ENCODE assay signal across 27 cellular contexts in genomic region chr22:30866216-30866615, GRCh38.
DNase-seq lines count a peak whose midpoint lies in the region; ATAC-seq and TF ChIP-seq lines count a peak whose summit lies in the region.
"Had no signal": no experiment of that assay in that cellular context is flagged by ENCODE, and none has a peak within 500 bp of the region (broad histone marks: within the 10 kb centered on the region; RNA-seq: fewer than 3 reads in every experiment).

No MANE protein-coding gene starts in this region.

- CTCF ChIA-PET in activated CD8-positive, alpha-beta T cell treated with anti-CD3 and anti-CD28 coated beads, Interleukin-2, amount 10 ng/mL, durations not matched to agents 7 days and 5 days (lab: Charles Lee): no interaction called here
- CTCF ChIA-PET in A673 (lab: Charles Lee): no interaction called here

- H3K36me3 Mint-ChIP-seq in activated CD8-positive, alpha-beta T cell treated with anti-CD3 and anti-CD28 coated beads, Interleukin-2, amount 10 ng/mL, durations not matched to agents 7 days and 5 days (ENCODE audit: low read depth): no peaks in the 10 kb centered on the region
- H3K36me3 Mint-ChIP-seq in activated T-helper 17 cell treated with anti-CD3 and anti-CD28 coated beads, Interleukin-2, amount 50 U/mL, for 72 hours (ENCODE audit: low read depth): no peaks in the 10 kb centered on the region
- H3K36me3 Mint-ChIP-seq: CD8-positive, alpha-beta memory T cell had no signal

- H3K4me1 ChIP-seq in A673 (ENCODE audit: insufficient read depth, low read length, poor library complexity, severe bottlenecking): no peaks in the 10 kb centered on the region

- H3K27me3 Mint-ChIP-seq in activated CD8-positive, alpha-beta T cell treated with anti-CD3 and anti-CD28 coated beads, Interleukin-2, amount 10 ng/mL, durations not matched to agents 7 days and 5 days (ENCODE audit: low read depth): no peaks in the 10 kb centered on the region
- H3K27me3 Mint-ChIP-seq in activated T-helper 17 cell treated with anti-CD3 and anti-CD28 coated beads, Interleukin-2, amount 50 U/mL, for 72 hours: no peaks in the 10 kb centered on the region
- H3K27me3 Mint-ChIP-seq: CD8-positive, alpha-beta memory T cell had no signal

- H3K36me3 ChIP-seq in A673 (ENCODE audit: insufficient read depth, low read length, poor library complexity, severe bottlenecking): no peaks in the 10 kb centered on the region

- POLR2A ChIA-PET in activated CD8-positive, alpha-beta T cell treated with anti-CD3 and anti-CD28 coated beads, Interleukin-2, amount 10 ng/mL, durations not matched to agents 7 days and 5 days (lab: Charles Lee): no interaction called here
- POLR2A ChIA-PET in A673 (lab: Charles Lee; ENCODE audit: low non-redundant PET): no interaction called here

- H3K9me3 Mint-ChIP-seq in activated CD8-positive, alpha-beta T cell treated with anti-CD3 and anti-CD28 coated beads, Interleukin-2, amount 10 ng/mL, durations not matched to agents 7 days and 5 days (ENCODE audit: insufficient read depth): no peaks in the 10 kb centered on the region
- no peaks in the 10 kb centered on the region for H3K9me3 Mint-ChIP-seq in activated T-helper 17 cell treated with anti-CD3 and anti-CD28 coated beads, Interleukin-2, amount 50 U/mL, for 72 hours
- H3K9me3 Mint-ChIP-seq: CD8-positive, alpha-beta memory T cell had no signal

- H3K27ac Mint-ChIP-seq in activated CD8-positive, alpha-beta T cell treated with anti-CD3 and anti-CD28 coated beads, Interleukin-2, amount 10 ng/mL, durations not matched to agents 7 days and 5 days: no peak overlapping the region
- no peak overlapping the region for H3K27ac Mint-ChIP-seq in activated T-helper 17 cell treated with anti-CD3 and anti-CD28 coated beads, Interleukin-2, amount 50 U/mL, for 72 hours

- BruUV-seq in A673 (replicated peaks; lab: Mats Ljungman, UMichigan): no TSS peak

- no peak overlapping the region for H3K4me3 Mint-ChIP-seq in activated CD8-positive, alpha-beta T cell treated with anti-CD3 and anti-CD28 coated beads, Interleukin-2, amount 10 ng/mL, durations not matched to agents 7 days and 5 days
- no peak overlapping the region for H3K4me3 Mint-ChIP-seq in activated T-helper 17 cell treated with anti-CD3 and anti-CD28 coated beads, Interleukin-2, amount 50 U/mL, for 72 hours
- H3K4me3 Mint-ChIP-seq: CD8-positive, alpha-beta memory T cell had no signal

- ATAC-seq in activated CD8-positive, alpha-beta T cell treated with anti-CD3 and anti-CD28 coated beads, Interleukin-2, amount 10 ng/mL, durations not matched to agents 7 days and 5 days: no peak
- no peak for ATAC-seq in activated T-helper 17 cell treated with anti-CD3 and anti-CD28 coated beads, Interleukin-2, amount 50 U/mL, for 72 hours (replicated peaks)

- peaks cover 6% of the 10 kb centered on the region for H3K4me1 Mint-ChIP-seq in activated CD8-positive, alpha-beta T cell treated with anti-CD3 and anti-CD28 coated beads, Interleukin-2, amount 10 ng/mL, durations not matched to agents 7 days and 5 days (ENCODE audit: low read depth)
- H3K4me1 Mint-ChIP-seq in activated T-helper 17 cell treated with anti-CD3 and anti-CD28 coated beads, Interleukin-2, amount 50 U/mL, for 72 hours: no peaks in the 10 kb centered on the region
- H3K4me1 Mint-ChIP-seq: CD8-positive, alpha-beta memory T cell had no signal

- no peaks in the 10 kb centered on the region for H3K9me3 ChIP-seq in A673 (ENCODE audit: low read depth, low read length, poor library complexity, severe bottlenecking)

- H3K27me3 ChIP-seq in A673 (replicated peaks; ENCODE audit: insufficient read depth, low read depth, low read length, poor library complexity): no peaks in the 10 kb centered on the region

- TF ChIP-seq CTCF in coronary artery (IDR thresholded peaks at IDR 0.05): no peak
- no peak for TF ChIP-seq CTCF in A673 (conservative IDR thresholded peaks at IDR 0.05; ENCODE audit: low read depth, low read length)

- H3K27ac ChIP-seq in coronary artery: no peak overlapping the region
- H3K27ac ChIP-seq in A673 (ENCODE audit: low read depth, low read length, poor library complexity, severe bottlenecking): no peak overlapping the region
- H3K27ac ChIP-seq: C4-2B had no signal

- no peak overlapping the region for H3K4me3 ChIP-seq in coronary artery
- H3K4me3 ChIP-seq in A673 (ENCODE audit: low read depth, low read length, poor library complexity, severe bottlenecking): no peak overlapping the region
- H3K4me3 ChIP-seq: GM12878 had no signal

- intact Hi-C loops in posterior vena cava (cut with DNase I): no loop called here
- intact Hi-C loops in A673 (cut with micrococcal nuclease; ENCODE audit: unreplicated experiment): no loop called here

- peak; percentile 31 for DNase-seq in activated effector memory CD4-positive, alpha-beta T cell treated with anti-CD3 and anti-CD28 coated beads, Interleukin-2, amount 50 U/mL, for 16 hours
- no peak for DNase-seq in activated effector memory CD4-positive, alpha-beta T cell treated with Interleukin-2 at 50 U/mL for 16 hours
- peak; percentile 35 for DNase-seq in coronary artery (ENCODE audit: low spot score)
- DNase-seq in posterior vena cava (ENCODE audit: low spot score): peak; percentile 37
- DNase-seq in activated CD8-positive, alpha-beta T cell treated with anti-CD3 and anti-CD28 coated beads, Interleukin-2, amount 10 ng/mL, durations not matched to agents 7 days and 5 days: no peak
- no peak for DNase-seq in A673 (ENCODE audit: low spot score)
- DNase-seq: AML-193; CD8-positive, alpha-beta memory T cell; DMS 273 treated with DMSO at 0.1 percent for 48 hours; DMS79; GDM1; HCEC 1CT; IMR-90; KG1; MM.1S; NCI-H1417; NCI-H1694; NCI-H2081; NCI-H2171; NCI-H226; NCI-H510A; NCI-H69; RPMI8226; SHP77 had no signal

Comparison
In these comparisons a context has a peak if more than half of its experiments do, and no peak if none do; other contexts are left out.
1. DNase-seq: peak in activated effector memory CD4-positive, alpha-beta T cell treated with anti-CD3 and anti-CD28 coated beads, Interleukin-2, amount 50 U/mL, for 16 hours (single experiment), coronary artery (single experiment) and posterior vena cava (single experiment); none in activated effector memory CD4-positive, alpha-beta T cell treated with Interleukin-2 at 50 U/mL for 16 hours (single experiment), activated CD8-positive, alpha-beta T cell treated with anti-CD3 and anti-CD28 coated beads, Interleukin-2, amount 10 ng/mL, durations not matched to agents 7 days and 5 days (single experiment) and A673 (single experiment).